ENCODE assay signal across 18 cellular contexts in genomic region chr16:4653981-4654380, GRCh38. TPM values are rescaled to one million over a fixed set of nuclear protein-coding genes. Genes with fewer than 3 reads are reported as not detected.
DNase-seq lines count a peak whose midpoint lies in the region; ATAC-seq and TF ChIP-seq lines count a peak whose summit lies in the region.
"Had no signal": no experiment of that assay in that cellular context is flagged by ENCODE, and none has a peak within 500 bp of the region (broad histone marks: within the 10 kb centered on the region; RNA-seq: fewer than 3 reads in every experiment).

No MANE protein-coding gene starts in this region.

- DNase-seq in astrocyte of the hippocampus (ENCODE audit: low read depth, low spot score) = peak; percentile 28
- DNase-seq in right lobe of liver = no peak
- peak; percentile 95 for DNase-seq in stomach
- no peak for DNase-seq in posterior vena cava (ENCODE audit: low spot score)
- no peak for DNase-seq in GM19238 (ENCODE audit: insufficient read length, low spot score)
- DNase-seq in activated naive CD4-positive, alpha-beta T cell treated with Interleukin-2 at 50 U/mL for 16 hours = no peak
- DNase-seq: DMS 273 treated with DMSO at 0.1 percent for 48 hours; effector CD8-positive, alpha-beta T cell; heart right ventricle; NCI-H1436 treated with DMSO at 0.1 percent for 48 hours; NCI-H2227 treated with DMSO at 0.1 percent for 48 hours; posterior cingulate gyrus; SHP77 treated with DMSO at 0.1 percent for 48 hours; T-helper 17 cell had no signal

- peak; percentile 13 to 43 (median 28) for ATAC-seq in right lobe of liver
- ATAC-seq in HG03342 (IDR thresholded peaks at IDR 0.05; ENCODE audit: unreplicated experiment) = no peak
- ATAC-seq: activated CD4-positive, CD25-positive, alpha-beta regulatory T cell treated with anti-CD3 and anti-CD28 coated beads, Interleukin-2, amount 50 U/mL, for 24 hours; heart right ventricle; T-helper 17 cell had no signal

- intact Hi-C loops in right lobe of liver (cut with DNase I) = no loop called here
- intact Hi-C loops in stomach (cut with DNase I; ENCODE audit: low total_unique reads) = no loop called here
- intact Hi-C loops in posterior vena cava (cut with DNase I) = no loop called here

- H3K4me1 ChIP-seq in HUES48 (ENCODE audit: control insufficient read depth, insufficient read depth, low read length) (no peaks in the 10 kb centered on the region), right lobe of liver (peaks cover 0 to 38% (median 17%) of the 10 kb centered on the region in 4 donors), stomach (peaks cover 40 to 75% (median 56%) of the 10 kb centered on the region in 4 donors)

- TF ChIP-seq CTCF in right lobe of liver (IDR thresholded peaks at IDR 0.05) = no peak
- TF ChIP-seq CTCF in stomach (IDR thresholded peaks at IDR 0.05) = no peak

- H3K27ac ChIP-seq in HUES48 (ENCODE audit: low read depth, low read length) = peak overlapping the region; percentile 47
- peak overlapping the region; percentile 66 to 90 (median 81) for H3K27ac ChIP-seq in right lobe of liver
- H3K27ac ChIP-seq in stomach = peak overlapping the region; percentile 80 to 90 (median 82)
- H3K27ac ChIP-seq: heart right ventricle had no signal

- no peak overlapping the region for H3K9ac ChIP-seq in HUES48 (ENCODE audit: low read depth, low read length)

- no peak for TF ChIP-seq POLR2A in right lobe of liver (IDR thresholded peaks at IDR 0.05)
- TF ChIP-seq POLR2A in stomach (IDR thresholded peaks at IDR 0.05) = no peak

- TF ChIP-seq EP300 in stomach (IDR thresholded peaks at IDR 0.05) = no peak

- H3K4me3 ChIP-seq in HUES48 (ENCODE audit: low read depth, low read length) = no peak overlapping the region
- no peak overlapping the region for H3K4me3 ChIP-seq in right lobe of liver
- H3K4me3 ChIP-seq in stomach = peak overlapping the region in 1 of 4 donors; percentile 3
- H3K4me3 ChIP-seq: heart right ventricle, smooth muscle cell had no signal

- WGBS in right lobe of liver (ENCODE audit: insufficient coverage, low coverage, low lambda C conversion rate, missing lambda C conversion rate) = 23% methylated on average over 6 of the region's 6 CpGs
- WGBS in stomach, 5 donors = 25 to 54% (median 43%) methylated on average over 6 of the region's 6 CpGs

- H3K9me3 ChIP-seq in HUES48 (ENCODE audit: control insufficient read depth, insufficient read depth, low read length) (no peaks in the 10 kb centered on the region), right lobe of liver (no peaks in the 10 kb centered on the region), stomach (no peaks in the 10 kb centered on the region)
- H3K9me3 ChIP-seq: heart right ventricle had no signal

- H3K27me3 ChIP-seq in HUES48 (ENCODE audit: control insufficient read depth, insufficient read depth, low read length) = no peaks in the 10 kb centered on the region
- no peaks in the 10 kb centered on the region for H3K27me3 ChIP-seq in right lobe of liver
- H3K27me3 ChIP-seq in stomach = no peaks in the 10 kb centered on the region
- H3K27me3 ChIP-seq: heart right ventricle had no signal

- H3K36me3 ChIP-seq in HUES48 (ENCODE audit: control insufficient read depth, insufficient read depth, low read length) (peaks cover 67% of the 10 kb centered on the region), right lobe of liver (peaks cover 0 to 31% (median 7%) of the 10 kb centered on the region in 4 donors), stomach (peaks cover 52 to 95% (median 91%) of the 10 kb centered on the region in 4 donors)

RNA-seq across cellular contexts. Expression of gene MGRN1, which starts 29.4 kb away (rescaled TPM):
- total RNA-seq in right lobe of liver (10 to 100 TPM; 42.5 to 67.3 (median 49.5) TPM), stomach (100 to 1,000 TPM in 2 of 5 donors, 10 to 100 TPM in 3; 34.7 to 469 (median 91.4) TPM), posterior vena cava (10 to 100 TPM; 61.0 to 62.6 TPM)
- polyA plus RNA-seq in stomach = 10 to 100 TPM; 13.2 to 21.5 (median 17.9) TPM

RNA-seq across cellular contexts. Expression of gene UBALD1, which starts 39.3 kb away (rescaled TPM):
- total RNA-seq in right lobe of liver (10 to 100 TPM in 4 of 6 experiments, 1 to 10 TPM in 2; 6.4 to 29.5 (median 17.2) TPM), stomach (10 to 100 TPM in 2 of 5 donors, 1 to 10 TPM in 2, under 1 TPM in 1; 0.58 to 77.2 (median 6.8) TPM), posterior vena cava (10 to 100 TPM; 15.6 to 16.4 TPM)
- 10 to 100 TPM; 17.2 to 41.3 (median 31.9) TPM for polyA plus RNA-seq in stomach

RNA-seq across cellular contexts. Expression of gene NUDT16L1, which starts 39.4 kb away (rescaled TPM):
- total RNA-seq in right lobe of liver (10 to 100 TPM; 17.8 to 36.3 (median 23.0) TPM), stomach (10 to 100 TPM in 4 of 5 donors, 1 to 10 TPM in 1; 3.5 to 48.2 (median 44.2) TPM), posterior vena cava (10 to 100 TPM; 10.7 to 14.2 TPM)
- 10 to 100 TPM; 31.9 to 37.2 (median 33.3) TPM for polyA plus RNA-seq in stomach

Comparison
In these comparisons a context has a peak if more than half of its experiments do, and no peak if none do; other contexts are left out.
1. DNase-seq: peak in astrocyte of the hippocampus (single experiment) and stomach (single experiment); none in right lobe of liver (0 of 3), posterior vena cava (single experiment), GM19238 (single experiment) and activated naive CD4-positive, alpha-beta T cell treated with Interleukin-2 at 50 U/mL for 16 hours (single experiment).
2. Peak in every context shown above with its lines, with median percentiles within 50 percentile points of each other: H3K27ac ChIP-seq.